Comparison of ENCODE assay signal across 8 cellular contexts in the genomic region with DNA sequence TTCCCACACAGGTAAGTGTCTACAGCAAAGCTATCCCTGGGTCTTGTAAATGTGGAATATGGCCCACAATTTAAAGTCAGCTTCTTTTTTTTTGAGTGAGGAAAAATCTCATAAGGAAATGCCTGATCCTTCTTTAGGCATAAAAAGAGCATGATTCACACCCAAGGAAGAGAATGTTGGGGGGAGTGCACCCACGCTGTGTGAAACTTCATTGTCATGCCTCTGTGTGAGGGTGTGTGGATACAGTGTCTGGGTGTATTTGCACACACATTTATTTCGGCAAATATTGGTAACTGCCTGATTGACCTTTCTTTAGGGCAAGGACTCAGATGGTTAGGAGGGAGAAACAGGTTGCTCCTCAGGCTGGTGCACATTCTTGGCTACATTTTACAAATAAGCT.
"Had no signal": no experiment of that assay in that cellular context is flagged by ENCODE, and none has a peak within 500 bp of the region (broad histone marks: within the 10 kb centered on the region; RNA-seq: fewer than 3 reads in every experiment).

No MANE protein-coding gene starts in this region.

- FAIRE-seq: G401.6, GM12878, GM12891, GM12892, GM18507, GM19239 had no signal

- ATAC-seq: GM12878 had no signal

- DNase-seq: GDM1, GF-D8 had no signal
